Comparison of ENCODE assay signal across 18 cellular contexts in genomic region chr20:44454301-44454963, GRCh38. TPM values are rescaled to one million over a fixed set of nuclear protein-coding genes. Genes with fewer than 3 reads are reported as not detected.
DNase-seq lines count a peak whose midpoint lies in the region; ATAC-seq, FAIRE-seq and TF ChIP-seq lines count a peak whose summit lies in the region.
"Had no signal": no experiment of that assay in that cellular context is flagged by ENCODE, and none has a peak within 500 bp of the region (broad histone marks: within the 10 kb centered on the region; RNA-seq: fewer than 3 reads in every experiment).

No MANE protein-coding gene starts in this region.

- WGBS in K562 (ENCODE audit: insufficient coverage, low coverage, missing lambda C conversion rate): 9% methylated on average over 7 of the region's 7 CpGs

- intact Hi-C loops in K562 (cut with micrococcal nuclease): no loop called here

- no peaks in the 10 kb centered on the region for H3K79me2 ChIP-seq in K562 (ENCODE audit: control insufficient read depth, insufficient read depth, low read length)

- POLR2A ChIA-PET in K562 (lab: Yijun Ruan, JAX): interaction anchor here (0.6 to 1.6 kb wide), 3 partner anchors 18 to 64 kb away, joined by 3 to 6 read pairs (median 3); no protein-coding TSS in a partner anchor

- no peaks in the 10 kb centered on the region for H3K36me3 ChIP-seq in K562 (ENCODE audit: control insufficient read depth, insufficient read depth, low read length)
- H3K36me3 ChIP-seq: BE2C had no signal

- ATAC-seq in K562 (no peak), HG03460 (IDR thresholded peaks at IDR 0.05; ENCODE audit: unreplicated experiment) (no peak)
- ATAC-seq: CD8-positive, alpha-beta T cell; HCT116 had no signal

- H3K27ac Mint-ChIP-seq in progenitor cell of endocrine pancreas: no peak overlapping the region
- H3K27ac Mint-ChIP-seq: CD8-positive, alpha-beta T cell had no signal

- peaks cover 11% of the 10 kb centered on the region for H3K4me1 Mint-ChIP-seq in progenitor cell of endocrine pancreas (ENCODE audit: low read depth)

- DNase-seq in A172 (ENCODE audit: low spot score): peak; percentile 22
- DNase-seq in HCEC 1CT: peak; percentile 21
- no peak for DNase-seq in K562 (ENCODE audit: extremely low read depth in 1 of 4, low spot score in 3 of 4)
- DNase-seq in kidney glomerular epithelial cell (lab: John Stamatoyannopoulos, UW): peak; percentile 1
- DNase-seq in caudate nucleus (lab: John Stamatoyannopoulos, UW): no peak
- DNase-seq in progenitor cell of endocrine pancreas (ENCODE audit: low spot score, unreplicated experiment): no peak
- DNase-seq in dedifferentiated amniotic fluid mesenchymal stem cell (ENCODE audit: extremely low spot score): no peak
- DNase-seq: 8988T; BE2C; Caco-2; CD8-positive, alpha-beta T cell; DND-41; GF-D8; IMR-90 had no signal

- H3K9me3 Mint-ChIP-seq in progenitor cell of endocrine pancreas (ENCODE audit: low read depth): no peaks in the 10 kb centered on the region
- H3K9me3 Mint-ChIP-seq: CD14-positive monocyte; CD8-positive, alpha-beta T cell had no signal

- no peak for TF ChIP-seq POLR2A in K562 (conservative IDR thresholded peaks at IDR 0.05)

- H3K27ac ChIP-seq in K562 (ENCODE audit: extremely low read depth, low read depth, low read length) (no peak overlapping the region), caudate nucleus (ENCODE audit: low read depth, low read length) (no peak overlapping the region)

- H2AFZ ChIP-seq in K562 (ENCODE audit: low read depth, low read length): 0 out of 2 replicates have a peak overlapping the region, but pooled peaks have one; percentile 26

- H3K4me1 ChIP-seq in K562 (replicated peaks in 1 of 2; ENCODE audit: control insufficient read depth in 2 of 2, insufficient read depth in 2 of 2, low read length in 2 of 2): peaks cover 0 to 8% of the 10 kb centered on the region in 2 experiments; a peak in 2 of 5 replicates
- H3K4me1 ChIP-seq: BE2C had no signal

- no peaks in the 10 kb centered on the region for H3K9me1 ChIP-seq in K562 (ENCODE audit: control insufficient read depth, insufficient read depth, low read length)

- in situ Hi-C loops in K562 (cut with MboI): no loop called here

- H3K9me3 ChIP-seq in K562 (replicated peaks; ENCODE audit: control insufficient read depth, insufficient read depth, low read depth, low read length): no peaks in the 10 kb centered on the region
- H3K9me3 ChIP-seq: BE2C, Caco-2 had no signal

- TF ChIP-seq RAD21 in K562 (CRISPR knock-in tag; conservative IDR thresholded peaks at IDR 0.05 in 1 of 2, IDR thresholded peaks at IDR 0.05 in 1 of 2): no peak

- CTCF ChIA-PET in K562 (lab: Yijun Ruan, JAX; ENCODE audit: low intra/inter-chr PET ratio): interaction anchor here (0.6 kb wide), 1 partner anchor 1541 kb away, joined by 3 read pairs; no protein-coding TSS in a partner anchor

- TF ChIP-seq CTCF in K562 (IDR thresholded peaks at IDR 0.05 in 2 of 3, conservative IDR thresholded peaks at IDR 0.05 in 1 of 3; ENCODE audit: insufficient read depth in 2 of 3, low read depth in 1 of 3, low read length in 3 of 3) (no peak), progenitor cell of endocrine pancreas (IDR thresholded peaks at IDR 0.05; ENCODE audit: unreplicated experiment) (no peak)

- no peak overlapping the region for H3K4me3 ChIP-seq in K562

- no TSS peak for BruUV-seq in K562 (replicated peaks; lab: Mats Ljungman, UMichigan)

- H3K9ac ChIP-seq in K562 (ENCODE audit: insufficient read depth in 1 of 2, low read depth in 2 of 2, low read length in 2 of 2): no peak overlapping the region

- no peaks in the 10 kb centered on the region for H3K36me3 Mint-ChIP-seq in progenitor cell of endocrine pancreas (ENCODE audit: insufficient read depth)
- H3K36me3 Mint-ChIP-seq: CD14-positive monocyte; CD8-positive, alpha-beta T cell had no signal

- no peaks in the 10 kb centered on the region for H3K27me3 Mint-ChIP-seq in progenitor cell of endocrine pancreas

- H4K20me1 ChIP-seq in K562 (replicated peaks; ENCODE audit: control insufficient read depth, insufficient read depth, low read length): no peaks in the 10 kb centered on the region; the same call in 1 of the 2 replicates

- TF ChIP-seq EP300 in K562 (IDR thresholded peaks at IDR 0.05; ENCODE audit: low read length): no peak

- peak; percentile 26 for FAIRE-seq in K562 (lab: Jason Lieb, UNC)
- FAIRE-seq: GM19239 had no signal

- H3K4me3 Mint-ChIP-seq in progenitor cell of endocrine pancreas (ENCODE audit: low read depth): no peak overlapping the region
- H3K4me3 Mint-ChIP-seq: CD8-positive, alpha-beta T cell had no signal

- peaks cover 7 to 23% of the 10 kb centered on the region in 2 experiments; a peak in 4 of 5 replicates for H3K27me3 ChIP-seq in K562 (ENCODE audit: control insufficient read depth in 2 of 2, insufficient read depth in 2 of 2, low read length in 2 of 2)
- H3K27me3 ChIP-seq: BE2C had no signal

- H3K4me2 ChIP-seq in K562 (ENCODE audit: insufficient read depth, low read length): no peak overlapping the region

TF ChIP-seq in K562, 482 proteins besides CTCF, POLR2A, EP300 and RAD21:
- TF ChIP-seq SMAD3 (CRISPR knock-in tag; conservative IDR thresholded peaks at IDR 0.05) (no peak), DMBX1 (CRISPR knock-in tag; IDR thresholded peaks at IDR 0.05; ENCODE audit: borderline replicate concordance) (no peak), RNF2 (IDR thresholded peaks at IDR 0.05) (no peak), ZNF518B (CRISPR knock-in tag; IDR thresholded peaks at IDR 0.05) (no peak), ZNF384 (IDR thresholded peaks at IDR 0.05; ENCODE audit: low read depth, low read length) (no peak), XRCC5 (IDR thresholded peaks at IDR 0.05; ENCODE audit: low read depth, low read length) (no peak), STAG1 (CRISPR knock-in tag; IDR thresholded peaks at IDR 0.05; ENCODE audit: borderline replicate concordance) (no peak), BRD4 (IDR thresholded peaks at IDR 0.05) (no peak)

RNA-seq across cellular contexts. Expression of gene TTPAL, which starts 21.2 kb away (rescaled TPM):
- total RNA-seq in A172 (2014; rRNA removed; shearing (Covaris generic)): 9.8 and 10.9 TPM in 2 replicates
- 10.0 and 15.3 TPM in 2 replicates for total RNA-seq in K562 (2011; cell fraction: chromatin; rRNA removed; ENCODE audit: low replicate concordance)
- 5.7 and 7.5 TPM in 2 replicates for total RNA-seq in K562 (2011; cell fraction: nucleolus; rRNA removed)
- total RNA-seq in K562 (2011; cell fraction: nucleoplasm; rRNA removed): 7.3 and 10.5 TPM in 2 replicates
- total RNA-seq in K562 (2014; rRNA removed) (1.7 and 2.3 TPM in 2 replicates), K562 (2014; rRNA removed; fragmentation: Illumina TruSeq; extraction: Trizol) (3.7 and 3.8 TPM in 2 replicates), K562 (2015; rRNA removed; fragmentation: Illumina TruSeq; extraction: Trizol) (2.8 and 3.4 TPM in 2 replicates), K562 (2021) (6.6 and 7.0 TPM in 2 replicates), progenitor cell of endocrine pancreas (23.8 and 25.2 TPM in 2 replicates)
- polyA plus RNA-seq in K562 (2011; rRNA removed) (1.8 and 1.9 TPM in 2 replicates), K562 (2014; fragmentation: Illumina TruSeq; extraction: Trizol) (4.2 and 4.6 TPM in 2 replicates), K562 (2014; fragmentation: Nextera tagmentation; extraction: Ambion mirVana) (1 to 10 TPM; 1.1 to 1.5 TPM), K562 (2014; rRNA removed) (2.6 and 2.9 TPM in 2 replicates)
- polyA plus RNA-seq in K562 (2011; cell fraction: cytosol; rRNA removed): 1.2 and 1.7 TPM in 2 replicates
- polyA plus RNA-seq in K562 (2011; cell fraction: nucleus; rRNA removed): 2.0 and 5.5 TPM in 2 replicates
- polyA plus RNA-seq in K562 (2012): 3.4 and 3.8 TPM in 2 replicates
- 2.9 and 3.0 TPM in 2 replicates for polyA minus RNA-seq in K562 (2011; rRNA and poly(A)+ RNA removed)
- 2.0 and 3.1 TPM in 2 replicates for polyA minus RNA-seq in K562 (2011; cell fraction: cytosol; rRNA and poly(A)+ RNA removed)
- 1.5 and 2.7 TPM in 2 replicates for polyA minus RNA-seq in K562 (2011; cell fraction: nucleus; rRNA and poly(A)+ RNA removed)

Comparison
In these comparisons a context has a peak if more than half of its experiments do, and no peak if none do; other contexts are left out.
1. DNase-seq: peak in A172 (single experiment), HCEC 1CT (single experiment) and kidney glomerular epithelial cell (single experiment); none in K562 (0 of 4), caudate nucleus (0 of 61), progenitor cell of endocrine pancreas (single experiment) and dedifferentiated amniotic fluid mesenchymal stem cell (single experiment).